ENCODE assay signal across 1 cellular context in the genomic region with DNA sequence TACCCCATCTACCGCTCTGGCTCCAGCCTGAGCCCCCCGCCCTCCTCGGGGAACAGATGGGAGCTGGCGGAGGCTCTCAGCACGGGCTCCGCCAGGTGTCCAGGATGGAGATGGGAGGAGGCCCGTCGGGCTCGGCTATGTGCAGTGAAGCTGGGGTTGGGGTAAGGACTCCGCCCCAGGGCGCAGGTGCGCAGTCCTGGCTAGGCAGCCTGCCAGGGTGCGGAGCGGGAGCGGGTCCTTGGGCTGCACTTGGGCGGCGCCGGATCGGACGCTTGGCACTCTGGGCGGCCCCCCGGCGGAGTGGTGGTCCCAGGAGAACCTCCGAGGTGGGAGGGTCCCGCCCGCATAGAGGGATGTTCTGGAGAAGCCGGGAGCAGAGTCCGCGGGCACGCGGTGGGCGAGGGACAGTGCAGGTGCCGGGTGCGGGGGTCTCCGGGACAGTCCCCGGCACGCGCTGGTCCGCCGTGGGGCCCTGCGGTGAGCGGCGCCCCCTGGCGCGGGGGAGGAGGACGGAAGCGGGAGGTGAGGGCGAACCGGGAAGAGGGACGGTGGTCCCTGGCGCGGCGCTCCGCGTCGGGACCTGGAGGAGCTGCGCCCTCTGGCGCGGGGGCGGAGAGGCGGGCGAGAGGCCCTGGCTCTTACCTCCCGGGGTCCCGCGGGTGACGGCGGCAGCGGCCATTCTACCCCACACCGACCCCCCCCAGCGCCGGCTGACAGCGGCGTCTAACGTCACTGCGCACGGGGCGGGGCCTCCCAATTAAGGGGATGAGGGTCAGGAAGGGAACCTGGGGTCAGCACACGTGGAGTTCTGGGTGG.
TF ChIP-seq lines count a peak whose summit lies in the region.

A gene with protein sequence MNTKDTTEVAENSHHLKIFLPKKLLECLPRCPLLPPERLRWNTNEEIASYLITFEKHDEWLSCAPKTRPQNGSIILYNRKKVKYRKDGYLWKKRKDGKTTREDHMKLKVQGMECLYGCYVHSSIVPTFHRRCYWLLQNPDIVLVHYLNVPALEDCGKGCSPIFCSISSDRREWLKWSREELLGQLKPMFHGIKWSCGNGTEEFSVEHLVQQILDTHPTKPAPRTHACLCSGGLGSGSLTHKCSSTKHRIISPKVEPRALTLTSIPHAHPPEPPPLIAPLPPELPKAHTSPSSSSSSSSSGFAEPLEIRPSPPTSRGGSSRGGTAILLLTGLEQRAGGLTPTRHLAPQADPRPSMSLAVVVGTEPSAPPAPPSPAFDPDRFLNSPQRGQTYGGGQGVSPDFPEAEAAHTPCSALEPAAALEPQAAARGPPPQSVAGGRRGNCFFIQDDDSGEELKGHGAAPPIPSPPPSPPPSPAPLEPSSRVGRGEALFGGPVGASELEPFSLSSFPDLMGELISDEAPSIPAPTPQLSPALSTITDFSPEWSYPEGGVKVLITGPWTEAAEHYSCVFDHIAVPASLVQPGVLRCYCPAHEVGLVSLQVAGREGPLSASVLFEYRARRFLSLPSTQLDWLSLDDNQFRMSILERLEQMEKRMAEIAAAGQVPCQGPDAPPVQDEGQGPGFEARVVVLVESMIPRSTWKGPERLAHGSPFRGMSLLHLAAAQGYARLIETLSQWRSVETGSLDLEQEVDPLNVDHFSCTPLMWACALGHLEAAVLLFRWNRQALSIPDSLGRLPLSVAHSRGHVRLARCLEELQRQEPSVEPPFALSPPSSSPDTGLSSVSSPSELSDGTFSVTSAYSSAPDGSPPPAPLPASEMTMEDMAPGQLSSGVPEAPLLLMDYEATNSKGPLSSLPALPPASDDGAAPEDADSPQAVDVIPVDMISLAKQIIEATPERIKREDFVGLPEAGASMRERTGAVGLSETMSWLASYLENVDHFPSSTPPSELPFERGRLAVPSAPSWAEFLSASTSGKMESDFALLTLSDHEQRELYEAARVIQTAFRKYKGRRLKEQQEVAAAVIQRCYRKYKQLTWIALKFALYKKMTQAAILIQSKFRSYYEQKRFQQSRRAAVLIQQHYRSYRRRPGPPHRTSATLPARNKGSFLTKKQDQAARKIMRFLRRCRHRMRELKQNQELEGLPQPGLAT (minus strand): TSS at position 725 of the 816 bp plus-strand sequence. CDS start 1,453 bp downstream, outside the sequence.

TF ChIP-seq in K562, 482 proteins besides CTCF, POLR2A, EP300 and RAD21 (continues in another document):
- TF ChIP-seq, protein P1, sequence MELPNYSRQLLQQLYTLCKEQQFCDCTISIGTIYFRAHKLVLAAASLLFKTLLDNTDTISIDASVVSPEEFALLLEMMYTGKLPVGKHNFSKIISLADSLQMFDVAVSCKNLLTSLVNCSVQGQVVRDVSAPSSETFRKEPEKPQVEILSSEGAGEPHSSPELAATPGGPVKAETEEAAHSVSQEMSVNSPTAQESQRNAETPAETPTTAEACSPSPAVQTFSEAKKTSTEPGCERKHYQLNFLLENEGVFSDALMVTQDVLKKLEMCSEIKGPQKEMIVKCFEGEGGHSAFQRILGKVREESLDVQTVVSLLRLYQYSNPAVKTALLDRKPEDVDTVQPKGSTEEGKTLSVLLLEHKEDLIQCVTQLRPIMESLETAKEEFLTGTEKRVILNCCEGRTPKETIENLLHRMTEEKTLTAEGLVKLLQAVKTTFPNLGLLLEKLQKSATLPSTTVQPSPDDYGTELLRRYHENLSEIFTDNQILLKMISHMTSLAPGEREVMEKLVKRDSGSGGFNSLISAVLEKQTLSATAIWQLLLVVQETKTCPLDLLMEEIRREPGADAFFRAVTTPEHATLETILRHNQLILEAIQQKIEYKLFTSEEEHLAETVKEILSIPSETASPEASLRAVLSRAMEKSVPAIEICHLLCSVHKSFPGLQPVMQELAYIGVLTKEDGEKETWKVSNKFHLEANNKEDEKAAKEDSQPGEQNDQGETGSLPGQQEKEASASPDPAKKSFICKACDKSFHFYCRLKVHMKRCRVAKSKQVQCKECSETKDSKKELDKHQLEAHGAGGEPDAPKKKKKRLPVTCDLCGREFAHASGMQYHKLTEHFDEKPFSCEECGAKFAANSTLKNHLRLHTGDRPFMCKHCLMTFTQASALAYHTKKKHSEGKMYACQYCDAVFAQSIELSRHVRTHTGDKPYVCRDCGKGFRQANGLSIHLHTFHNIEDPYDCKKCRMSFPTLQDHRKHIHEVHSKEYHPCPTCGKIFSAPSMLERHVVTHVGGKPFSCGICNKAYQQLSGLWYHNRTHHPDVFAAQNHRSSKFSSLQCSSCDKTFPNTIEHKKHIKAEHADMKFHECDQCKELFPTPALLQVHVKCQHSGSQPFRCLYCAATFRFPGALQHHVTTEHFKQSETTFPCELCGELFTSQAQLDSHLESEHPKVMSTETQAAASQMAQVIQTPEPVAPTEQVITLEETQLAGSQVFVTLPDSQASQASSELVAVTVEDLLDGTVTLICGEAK (IDR thresholded peaks at IDR 0.05): peak; percentile 74; the same call in 1 of the 2 replicates
- TF ChIP-seq, protein P1 (CRISPR knock-in tag; IDR thresholded peaks at IDR 0.05): no peak
- TF ChIP-seq RHOXF2B (CRISPR knock-in tag; conservative IDR thresholded peaks at IDR 0.05): no peak
- TF ChIP-seq NFE2L1 (tag; IDR thresholded peaks at IDR 0.05; ENCODE audit: borderline replicate concordance, low read depth): no peak
- peak; percentile 86 for TF ChIP-seq CTBP1 (IDR thresholded peaks at IDR 0.05; ENCODE audit: borderline replicate concordance)
- TF ChIP-seq, protein P2, sequence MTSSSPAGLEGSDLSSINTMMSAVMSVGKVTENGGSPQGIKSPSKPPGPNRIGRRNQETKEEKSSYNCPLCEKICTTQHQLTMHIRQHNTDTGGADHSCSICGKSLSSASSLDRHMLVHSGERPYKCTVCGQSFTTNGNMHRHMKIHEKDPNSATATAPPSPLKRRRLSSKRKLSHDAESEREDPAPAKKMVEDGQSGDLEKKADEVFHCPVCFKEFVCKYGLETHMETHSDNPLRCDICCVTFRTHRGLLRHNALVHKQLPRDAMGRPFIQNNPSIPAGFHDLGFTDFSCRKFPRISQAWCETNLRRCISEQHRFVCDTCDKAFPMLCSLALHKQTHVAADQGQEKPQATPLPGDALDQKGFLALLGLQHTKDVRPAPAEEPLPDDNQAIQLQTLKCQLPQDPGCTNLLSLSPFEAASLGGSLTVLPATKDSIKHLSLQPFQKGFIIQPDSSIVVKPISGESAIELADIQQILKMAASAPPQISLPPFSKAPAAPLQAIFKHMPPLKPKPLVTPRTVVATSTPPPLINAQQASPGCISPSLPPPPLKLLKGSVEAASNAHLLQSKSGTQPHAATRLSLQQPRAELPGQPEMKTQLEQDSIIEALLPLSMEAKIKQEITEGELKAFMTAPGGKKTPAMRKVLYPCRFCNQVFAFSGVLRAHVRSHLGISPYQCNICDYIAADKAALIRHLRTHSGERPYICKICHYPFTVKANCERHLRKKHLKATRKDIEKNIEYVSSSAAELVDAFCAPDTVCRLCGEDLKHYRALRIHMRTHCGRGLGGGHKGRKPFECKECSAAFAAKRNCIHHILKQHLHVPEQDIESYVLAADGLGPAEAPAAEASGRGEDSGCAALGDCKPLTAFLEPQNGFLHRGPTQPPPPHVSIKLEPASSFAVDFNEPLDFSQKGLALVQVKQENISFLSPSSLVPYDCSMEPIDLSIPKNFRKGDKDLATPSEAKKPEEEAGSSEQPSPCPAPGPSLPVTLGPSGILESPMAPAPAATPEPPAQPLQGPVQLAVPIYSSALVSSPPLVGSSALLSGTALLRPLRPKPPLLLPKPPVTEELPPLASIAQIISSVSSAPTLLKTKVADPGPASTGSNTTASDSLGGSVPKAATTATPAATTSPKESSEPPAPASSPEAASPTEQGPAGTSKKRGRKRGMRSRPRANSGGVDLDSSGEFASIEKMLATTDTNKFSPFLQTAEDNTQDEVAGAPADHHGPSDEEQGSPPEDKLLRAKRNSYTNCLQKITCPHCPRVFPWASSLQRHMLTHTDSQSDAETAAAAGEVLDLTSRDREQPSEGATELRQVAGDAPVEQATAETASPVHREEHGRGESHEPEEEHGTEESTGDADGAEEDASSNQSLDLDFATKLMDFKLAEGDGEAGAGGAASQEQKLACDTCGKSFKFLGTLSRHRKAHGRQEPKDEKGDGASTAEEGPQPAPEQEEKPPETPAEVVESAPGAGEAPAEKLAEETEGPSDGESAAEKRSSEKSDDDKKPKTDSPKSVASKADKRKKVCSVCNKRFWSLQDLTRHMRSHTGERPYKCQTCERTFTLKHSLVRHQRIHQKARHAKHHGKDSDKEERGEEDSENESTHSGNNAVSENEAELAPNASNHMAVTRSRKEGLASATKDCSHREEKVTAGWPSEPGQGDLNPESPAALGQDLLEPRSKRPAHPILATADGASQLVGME (CRISPR knock-in tag; IDR thresholded peaks at IDR 0.05): 0 out of 2 replicates have a peak, but pooled peaks have one; percentile 16
- TF ChIP-seq C11orf30 (IDR thresholded peaks at IDR 0.05; ENCODE audit: low read depth): peak; percentile 86
- TF ChIP-seq, protein P3, sequence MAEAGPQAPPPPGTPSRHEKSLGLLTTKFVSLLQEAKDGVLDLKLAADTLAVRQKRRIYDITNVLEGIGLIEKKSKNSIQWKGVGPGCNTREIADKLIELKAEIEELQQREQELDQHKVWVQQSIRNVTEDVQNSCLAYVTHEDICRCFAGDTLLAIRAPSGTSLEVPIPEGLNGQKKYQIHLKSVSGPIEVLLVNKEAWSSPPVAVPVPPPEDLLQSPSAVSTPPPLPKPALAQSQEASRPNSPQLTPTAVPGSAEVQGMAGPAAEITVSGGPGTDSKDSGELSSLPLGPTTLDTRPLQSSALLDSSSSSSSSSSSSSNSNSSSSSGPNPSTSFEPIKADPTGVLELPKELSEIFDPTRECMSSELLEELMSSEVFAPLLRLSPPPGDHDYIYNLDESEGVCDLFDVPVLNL (CRISPR knock-in tag; IDR thresholded peaks at IDR 0.05; ENCODE audit: low read depth): no peak
- TF ChIP-seq, protein P4, sequence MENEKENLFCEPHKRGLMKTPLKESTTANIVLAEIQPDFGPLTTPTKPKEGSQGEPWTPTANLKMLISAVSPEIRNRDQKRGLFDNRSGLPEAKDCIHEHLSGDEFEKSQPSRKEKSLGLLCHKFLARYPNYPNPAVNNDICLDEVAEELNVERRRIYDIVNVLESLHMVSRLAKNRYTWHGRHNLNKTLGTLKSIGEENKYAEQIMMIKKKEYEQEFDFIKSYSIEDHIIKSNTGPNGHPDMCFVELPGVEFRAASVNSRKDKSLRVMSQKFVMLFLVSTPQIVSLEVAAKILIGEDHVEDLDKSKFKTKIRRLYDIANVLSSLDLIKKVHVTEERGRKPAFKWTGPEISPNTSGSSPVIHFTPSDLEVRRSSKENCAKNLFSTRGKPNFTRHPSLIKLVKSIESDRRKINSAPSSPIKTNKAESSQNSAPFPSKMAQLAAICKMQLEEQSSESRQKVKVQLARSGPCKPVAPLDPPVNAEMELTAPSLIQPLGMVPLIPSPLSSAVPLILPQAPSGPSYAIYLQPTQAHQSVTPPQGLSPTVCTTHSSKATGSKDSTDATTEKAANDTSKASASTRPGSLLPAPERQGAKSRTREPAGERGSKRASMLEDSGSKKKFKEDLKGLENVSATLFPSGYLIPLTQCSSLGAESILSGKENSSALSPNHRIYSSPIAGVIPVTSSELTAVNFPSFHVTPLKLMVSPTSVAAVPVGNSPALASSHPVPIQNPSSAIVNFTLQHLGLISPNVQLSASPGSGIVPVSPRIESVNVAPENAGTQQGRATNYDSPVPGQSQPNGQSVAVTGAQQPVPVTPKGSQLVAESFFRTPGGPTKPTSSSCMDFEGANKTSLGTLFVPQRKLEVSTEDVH (IDR thresholded peaks at IDR 0.05; ENCODE audit: low read depth, partially characterized antibody): peak; percentile 70
- peak; percentile 42; the same call in 1 of the 2 replicates for TF ChIP-seq ZEB2 (IDR thresholded peaks at IDR 0.05)
- TF ChIP-seq ILF3 (IDR thresholded peaks at IDR 0.05; ENCODE audit: borderline replicate concordance): peak; percentile 47; the same call in 1 of the 2 replicates
- TF ChIP-seq, protein P5, sequence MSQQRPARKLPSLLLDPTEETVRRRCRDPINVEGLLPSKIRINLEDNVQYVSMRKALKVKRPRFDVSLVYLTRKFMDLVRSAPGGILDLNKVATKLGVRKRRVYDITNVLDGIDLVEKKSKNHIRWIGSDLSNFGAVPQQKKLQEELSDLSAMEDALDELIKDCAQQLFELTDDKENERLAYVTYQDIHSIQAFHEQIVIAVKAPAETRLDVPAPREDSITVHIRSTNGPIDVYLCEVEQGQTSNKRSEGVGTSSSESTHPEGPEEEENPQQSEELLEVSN (IDR thresholded peaks at IDR 0.05; ENCODE audit: borderline replicate concordance in 1 of 2, extremely low read depth in 1 of 2, insufficient read depth in 1 of 2, insufficient read length in 1 of 2, low read depth in 1 of 2, low read length in 1 of 2, poor library complexity in 1 of 2, severe bottlenecking in 1 of 2): peak; percentile 8 to 66
- no peak for TF ChIP-seq MCM5 (IDR thresholded peaks at IDR 0.05; ENCODE audit: low read depth)
- 0 out of 2 replicates have a peak, but pooled peaks have one; percentile 12 for TF ChIP-seq MTA2 (IDR thresholded peaks at IDR 0.05; ENCODE audit: low read depth)
- no peak for TF ChIP-seq ERF (CRISPR knock-in tag; IDR thresholded peaks at IDR 0.05)
- TF ChIP-seq ZNF778 (CRISPR knock-in tag; IDR thresholded peaks at IDR 0.05): no peak
- peak; percentile 39; the same call in 1 of the 2 replicates for TF ChIP-seq ARID2 (IDR thresholded peaks at IDR 0.05)
- peak; percentile 90 for TF ChIP-seq MTA3 (IDR thresholded peaks at IDR 0.05; ENCODE audit: borderline replicate concordance)
- TF ChIP-seq BDP1 (IDR thresholded peaks at IDR 0.05; ENCODE audit: insufficient read depth, insufficient read length): no peak
- TF ChIP-seq, protein P6, sequence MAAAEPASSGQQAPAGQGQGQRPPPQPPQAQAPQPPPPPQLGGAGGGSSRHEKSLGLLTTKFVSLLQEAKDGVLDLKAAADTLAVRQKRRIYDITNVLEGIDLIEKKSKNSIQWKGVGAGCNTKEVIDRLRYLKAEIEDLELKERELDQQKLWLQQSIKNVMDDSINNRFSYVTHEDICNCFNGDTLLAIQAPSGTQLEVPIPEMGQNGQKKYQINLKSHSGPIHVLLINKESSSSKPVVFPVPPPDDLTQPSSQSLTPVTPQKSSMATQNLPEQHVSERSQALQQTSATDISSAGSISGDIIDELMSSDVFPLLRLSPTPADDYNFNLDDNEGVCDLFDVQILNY (CRISPR knock-in tag; IDR thresholded peaks at IDR 0.05): no peak
- TF ChIP-seq MTA1 (IDR thresholded peaks at IDR 0.05; ENCODE audit: borderline replicate concordance): no peak
